Comparison of ENCODE assay signal across 24 cellular contexts in the genomic region with DNA sequence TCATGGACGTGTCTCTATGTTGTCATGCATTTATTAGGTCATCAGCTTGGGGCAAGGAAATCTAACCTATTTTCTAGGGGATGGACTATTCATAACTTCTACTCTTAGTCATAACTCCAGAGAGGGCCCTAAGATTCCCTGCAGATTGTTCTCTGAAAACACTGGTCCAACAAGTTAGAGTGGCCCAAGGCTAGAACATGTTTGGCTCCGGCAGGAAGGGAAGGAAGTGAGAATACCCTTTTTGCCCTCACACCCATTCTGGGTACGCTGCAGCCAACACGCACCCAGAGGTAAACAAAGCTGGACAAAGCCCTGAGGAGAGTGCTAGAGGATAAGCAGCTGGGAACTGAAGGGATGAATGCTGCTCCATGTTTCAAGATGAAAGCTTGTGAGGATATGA. TPM values are rescaled to one million over a fixed set of nuclear protein-coding genes. Genes with fewer than 3 reads are reported as not detected.
A peak's percentile ranks its signal among the peaks of the same experiment; 100 is the strongest.
DNase-seq lines count a peak whose midpoint lies in the region; ATAC-seq and TF ChIP-seq lines count a peak whose summit lies in the region.
"Had no signal": no experiment of that assay in that cellular context is flagged by ENCODE, and none has a peak within 500 bp of the region (broad histone marks: within the 10 kb centered on the region; RNA-seq: fewer than 3 reads in every experiment).

No MANE protein-coding gene starts in this region.

- BruUV-seq in mammary epithelial cell (replicated peaks; lab: Mats Ljungman, UMichigan), result no TSS peak

- H3K4me1 ChIP-seq in breast epithelium (peaks cover 0 to 18% of the 10 kb centered on the region in 2 donors), mammary epithelial cell (ENCODE audit: insufficient read depth, low read length) (peaks cover 7% of the 10 kb centered on the region), foreskin keratinocyte (peaks cover 2% of the 10 kb centered on the region), subcutaneous abdominal adipose tissue (ENCODE audit: control insufficient read depth in 5 of 5, insufficient read depth in 5 of 5, low read length in 5 of 5) (peaks cover 18 to 56% (median 53%) of the 10 kb centered on the region in 5 donors)
- H3K4me1 ChIP-seq: A549 had no signal

- TF ChIP-seq POLR2A in breast epithelium (IDR thresholded peaks at IDR 0.05), result no peak

- in situ Hi-C loops in mammary epithelial cell (cut with MboI; ENCODE audit: low sequenced_read_pairs in 2 of 2), result loop anchor here (10.0 to 25.0 kb wide), 2 partner anchors 236 to 248 kb away; no protein-coding TSS in a partner anchor

- H3K4me3 ChIP-seq in breast epithelium, result no peak overlapping the region
- no peak overlapping the region for H3K4me3 ChIP-seq in mammary epithelial cell (replicated peaks in 1 of 3; ENCODE audit: insufficient read depth in 1 of 3, low read depth in 2 of 3, low read length in 3 of 3)
- H3K4me3 ChIP-seq in subcutaneous abdominal adipose tissue (ENCODE audit: low read depth in 1 of 5, low read length in 5 of 5), result no peak overlapping the region
- H3K4me3 ChIP-seq: A549, colonic mucosa had no signal

- H3K4me2 ChIP-seq in mammary epithelial cell (ENCODE audit: insufficient read depth, low read depth, low read length), result no peak overlapping the region
- H3K4me2 ChIP-seq: A549, SK-N-SH had no signal

- POLR2A ChIA-PET in RWPE1 (lab: Yijun Ruan, JAX; ENCODE audit: low non-redundant PET) (interaction anchor here (0.6 kb wide), 1 partner anchor 119 kb away, joined by 3 read pairs; no protein-coding TSS in a partner anchor), HEK293T (lab: Yijun Ruan, JAX) (interaction anchor here (1.0 kb wide), 2 partner anchors 43 to 106 kb away, joined by 3 read pairs; a partner anchor contains a TSS)

- intact Hi-C loops in breast epithelium (cut with DNase I; ENCODE audit: low total_unique reads), result no loop called here
- intact Hi-C loops in mammary epithelial cell (cut with micrococcal nuclease), result loop anchor here (5.0 kb wide), 1 partner anchor 41 kb away; a partner anchor contains a TSS

- H3K79me2 ChIP-seq in mammary epithelial cell (ENCODE audit: insufficient read depth, low read length), result no peaks in the 10 kb centered on the region

- H4K20me1 ChIP-seq in mammary epithelial cell (ENCODE audit: insufficient read depth, low read length), result no peaks in the 10 kb centered on the region

- WGBS in mammary epithelial cell (ENCODE audit: low coverage, missing lambda C conversion rate), result 47% methylated on average over 4 of the region's 4 CpGs

- H3K27me3 ChIP-seq in breast epithelium (no peaks in the 10 kb centered on the region), mammary epithelial cell (ENCODE audit: insufficient read depth, low read length) (no peaks in the 10 kb centered on the region), foreskin keratinocyte (no peaks in the 10 kb centered on the region), subcutaneous abdominal adipose tissue (ENCODE audit: control insufficient read depth in 5 of 5, insufficient read depth in 4 of 5, low read length in 5 of 5) (no peaks in the 10 kb centered on the region)
- H3K27me3 ChIP-seq: colonic mucosa had no signal

- H3K27ac ChIP-seq in breast epithelium (peak overlapping the region; percentile 37 to 70), mammary epithelial cell (ENCODE audit: insufficient read depth, low read depth, low read length) (no peak overlapping the region), foreskin keratinocyte (no peak overlapping the region), subcutaneous abdominal adipose tissue (ENCODE audit: low read depth, low read length) (peak overlapping the region; percentile 30), RWPE1 (no peak overlapping the region)
- H3K27ac ChIP-seq: A549, colonic mucosa had no signal

- peak; percentile 45 for ATAC-seq in foreskin keratinocyte
- ATAC-seq: A549; activated CD4-positive, CD25-positive, alpha-beta regulatory T cell treated with anti-CD3 and anti-CD28 coated beads, Interleukin-2, amount 50 U/mL, for 24 hours; natural killer cell treated with Interleukin-12 subunit alpha and Interleukin-12 subunit beta and Interleukin-15 and Interleukin-18, amount 100 ng/mL, for 72 hours; Panc1 had no signal

- dilution Hi-C loops in mammary epithelial cell (cut with HindIII; ENCODE audit: low sequenced_read_pairs), result no loop called here

- CTCF ChIA-PET in mammary epithelial cell (lab: Charles Lee; ENCODE audit: low non-redundant PET) (interaction anchor here (0.7 kb wide), 1 partner anchor 266 kb away, joined by 5 read pairs; no protein-coding TSS in a partner anchor), RWPE1 (lab: Yijun Ruan, JAX) (interaction anchor here (0.5 to 1.0 kb wide), 4 partner anchors 8 to 229 kb away, joined by 3 to 7 read pairs (median 4); a partner anchor contains a TSS), HEK293T (lab: Yijun Ruan, JAX) (no interaction called here)

- no peaks in the 10 kb centered on the region for H3K9me3 ChIP-seq in breast epithelium
- H3K9me3 ChIP-seq in mammary epithelial cell (replicated peaks; ENCODE audit: insufficient read depth, low read length), result no peaks in the 10 kb centered on the region
- H3K9me3 ChIP-seq in subcutaneous abdominal adipose tissue (ENCODE audit: control insufficient read depth in 5 of 5, low read length in 5 of 5), result no peaks in the 10 kb centered on the region
- H3K9me3 ChIP-seq: A549, colonic mucosa, SK-N-SH had no signal

- no peak overlapping the region for H2AFZ ChIP-seq in mammary epithelial cell (ENCODE audit: low read depth, low read length)

- no peak overlapping the region for H3K9ac ChIP-seq in mammary epithelial cell (ENCODE audit: insufficient read depth, low read length)
- peak overlapping the region in 2 of 5 donors; percentile 30 to 50 for H3K9ac ChIP-seq in subcutaneous abdominal adipose tissue (ENCODE audit: low read length in 5 of 5)
- H3K9ac ChIP-seq: SK-N-SH had no signal

- DNase-seq in breast epithelium (ENCODE audit: low spot score in 2 of 2) (no peak), mammary epithelial cell (no peak), foreskin keratinocyte (peak; percentile 40 to 74), RWPE1 (ENCODE audit: low spot score) (no peak), HEK293T (ENCODE audit: extremely low spot score) (no peak)
- DNase-seq: activated naive CD8-positive, alpha-beta T cell treated with anti-CD3 and anti-CD28 coated beads for 36 hours; colonic mucosa; DMS 273 treated with DMSO at 0.1 percent for 48 hours; hypothalamus; KBM-7; kidney; NCI-H1048; NCI-H1930; NCI-H226; SK-N-SH; small intestine; stimulated activated CD4-positive, alpha-beta T cell treated with anti-CD3 and anti-CD28 coated beads, Interleukin-4, amount 100 ng/mL, for 24 hours; substantia nigra had no signal

- TF ChIP-seq CTCF in breast epithelium (IDR thresholded peaks at IDR 0.05), result no peak
- no peak for TF ChIP-seq CTCF in mammary epithelial cell (conservative IDR thresholded peaks at IDR 0.05 in 1 of 2, IDR thresholded peaks at IDR 0.05 in 1 of 2; ENCODE audit: extremely low read depth in 1 of 2, insufficient read depth in 1 of 2, low read depth in 1 of 2, low read length in 2 of 2)
- TF ChIP-seq CTCF in foreskin keratinocyte (conservative IDR thresholded peaks at IDR 0.05), result no peak
- TF ChIP-seq CTCF in RWPE1 (conservative IDR thresholded peaks at IDR 0.05; ENCODE audit: low read depth), result no peak

- no peaks in the 10 kb centered on the region for H3K36me3 ChIP-seq in breast epithelium
- no peaks in the 10 kb centered on the region for H3K36me3 ChIP-seq in mammary epithelial cell (ENCODE audit: insufficient read depth, low read length)
- H3K36me3 ChIP-seq in subcutaneous abdominal adipose tissue (ENCODE audit: control insufficient read depth in 5 of 5, insufficient read depth in 5 of 5, low read length in 5 of 5), result peaks cover 0 to 16% (median 4%) of the 10 kb centered on the region in 5 donors
- H3K36me3 ChIP-seq: colonic mucosa had no signal

TF ChIP-seq in HEK293T, 16 proteins besides CTCF, POLR2A, EP300 and RAD21:
- TF ChIP-seq NFRKB (IDR thresholded peaks at IDR 0.05) (no peak), SUZ12 (IDR thresholded peaks at IDR 0.05) (no peak)

RNA-seq across cellular contexts. Expression of a gene that starts 9.9 kb away (rescaled TPM):
- total RNA-seq in breast epithelium (10 to 100 TPM in 2 of 3 donors, 1 to 10 TPM in 1; 7.2 to 18.1 (median 11.1) TPM), mammary epithelial cell (1 to 10 TPM in 1 of 2 donors, under 1 TPM in 1; 0.75 to 1.7 TPM), foreskin keratinocyte (1.2 and 1.3 TPM in 2 replicates)
- polyA plus RNA-seq in mammary epithelial cell (0.80 TPM), foreskin keratinocyte (1.7 and 2.0 TPM in 2 replicates)
- 0.62 TPM for polyA minus RNA-seq in mammary epithelial cell
- total RNA-seq: G401 had no signal

RNA-seq across cellular contexts. Expression of a gene that starts 10.0 kb away (rescaled TPM):
- total RNA-seq in breast epithelium (10 to 100 TPM; 18.6 to 21.0 (median 20.1) TPM), mammary epithelial cell (10 to 100 TPM in 1 of 2 donors, 1 to 10 TPM in 1; 6.2 to 13.4 TPM), foreskin keratinocyte (19.1 and 19.5 TPM in 2 replicates)
- polyA plus RNA-seq in mammary epithelial cell (9.3 TPM), foreskin keratinocyte (24.0 and 24.5 TPM in 2 replicates)
- 0.98 TPM for polyA minus RNA-seq in mammary epithelial cell

RNA-seq across cellular contexts. Expression of a gene that starts 15.8 kb away (rescaled TPM):
- 1 to 10 TPM; 6.4 to 8.5 (median 7.2) TPM for total RNA-seq in breast epithelium
- total RNA-seq in mammary epithelial cell, result under 1 TPM; 0.40 to 0.67 TPM
- polyA plus RNA-seq in mammary epithelial cell, result 0.59 TPM
- polyA minus RNA-seq in mammary epithelial cell, result 4.5 TPM
- total RNA-seq in foreskin keratinocyte, result 1.1 TPM in 2 replicates
- polyA plus RNA-seq in foreskin keratinocyte, result 1.1 and 1.6 TPM in 2 replicates

RNA-seq across cellular contexts. Expression of a gene that starts 16.5 kb away (rescaled TPM):
- total RNA-seq in breast epithelium (10 to 100 TPM; 19.4 to 20.6 (median 19.8) TPM), mammary epithelial cell (10 to 100 TPM; 15.5 to 39.8 TPM), foreskin keratinocyte (46.1 and 46.2 TPM in 2 replicates)
- polyA plus RNA-seq in mammary epithelial cell (34.5 TPM), foreskin keratinocyte (51.3 and 59.1 TPM in 2 replicates)
- polyA minus RNA-seq in mammary epithelial cell, result 53.2 TPM

RNA-seq across cellular contexts. Expression of a gene that starts 31.6 kb away (rescaled TPM):
- total RNA-seq in breast epithelium (1 to 10 TPM in 2 of 3 donors, under 1 TPM in 1; 0.96 to 2.3 (median 1.6) TPM), mammary epithelial cell (1 to 10 TPM in 1 of 2 donors, not detected in 1; 2.9 TPM), foreskin keratinocyte (0.24 and 0.32 TPM in 2 replicates)
- polyA plus RNA-seq in mammary epithelial cell (0.05 TPM), foreskin keratinocyte (0.24 and 0.25 TPM in 2 replicates)
- not detected for polyA minus RNA-seq in mammary epithelial cell

Comparison
In these comparisons a context has a peak if more than half of its experiments do, and no peak if none do; other contexts are left out.
1. H3K27ac ChIP-seq: peak in breast epithelium (2 of 2) and subcutaneous abdominal adipose tissue (single experiment); none in mammary epithelial cell (single experiment), foreskin keratinocyte (single experiment) and RWPE1 (single experiment).
2. DNase-seq: peak in foreskin keratinocyte (2 of 2); none in breast epithelium (0 of 2), mammary epithelial cell (single experiment), RWPE1 (single experiment) and HEK293T (single experiment).